1 cellular context compared by ENCODE assay signal in genomic region chr2:61950571-61951315, GRCh38.
TF ChIP-seq lines count a peak whose summit lies in the region.

No MANE protein-coding gene starts in this region.

TF ChIP-seq in HepG2, 621 proteins besides CTCF, POLR2A, EP300 and RAD21 (continues in another document):
- TF ChIP-seq RCOR2 (CRISPR knock-in tag; IDR thresholded peaks at IDR 0.05) (0 out of 2 replicates have a peak, but pooled peaks have one; percentile 13), HOXA3 (CRISPR knock-in tag; IDR thresholded peaks at IDR 0.05) (peak; percentile 39; the same call in 1 of the 2 replicates), SOX13 (IDR thresholded peaks at IDR 0.05) (no peak), SOX13 (CRISPR knock-in tag; conservative IDR thresholded peaks at IDR 0.05 in 1 of 2, IDR thresholded peaks at IDR 0.05 in 1 of 2) (peak in 1 of 2 experiments; percentile 83; a peak in 2 of 4 replicates), KDM3A (CRISPR knock-in tag; IDR thresholded peaks at IDR 0.05; ENCODE audit: low read depth) (no peak), SIX4 (CRISPR knock-in tag; IDR thresholded peaks at IDR 0.05) (0 out of 2 replicates have a peak, but pooled peaks have one; percentile 15), TFDP1 (CRISPR knock-in tag; IDR thresholded peaks at IDR 0.05; ENCODE audit: borderline replicate concordance) (no peak), TOPORS (CRISPR knock-in tag; IDR thresholded peaks at IDR 0.05) (no peak), NCOA2 (CRISPR knock-in tag; IDR thresholded peaks at IDR 0.05) (0 out of 2 replicates have a peak, but pooled peaks have one; percentile 17), MIXL1 (CRISPR knock-in tag; IDR thresholded peaks at IDR 0.05) (no peak), REPIN1 (CRISPR knock-in tag; IDR thresholded peaks at IDR 0.05; ENCODE audit: borderline replicate concordance, low read depth) (peak; percentile 65; the same call in 1 of the 2 replicates), SP5 (CRISPR knock-in tag; IDR thresholded peaks at IDR 0.05; ENCODE audit: borderline replicate concordance, low read depth) (no peak), FOXC1 (CRISPR knock-in tag; IDR thresholded peaks at IDR 0.05; ENCODE audit: borderline replicate concordance) (no peak), SOX6 (IDR thresholded peaks at IDR 0.05) (no peak), SOX6 (CRISPR knock-in tag; IDR thresholded peaks at IDR 0.05) (peak; percentile 80), ZNF644 (CRISPR knock-in tag; IDR thresholded peaks at IDR 0.05; ENCODE audit: low read depth) (peak; percentile 7; the same call in 1 of the 2 replicates), CREBL2 (CRISPR knock-in tag; IDR thresholded peaks at IDR 0.05; ENCODE audit: borderline replicate concordance) (no peak), CHD4 (IDR thresholded peaks at IDR 0.05; ENCODE audit: borderline replicate concordance, low read length) (peak; percentile 49; the same call in 1 of the 2 replicates), U2AF1 (optimal IDR thresholded peaks at IDR 0.05; ENCODE audit: low read depth, low read length) (no peak), ZMYM4 (CRISPR knock-in tag; IDR thresholded peaks at IDR 0.05) (peak; percentile 44; the same call in 1 of the 2 replicates), ZNF780A (CRISPR knock-in tag; IDR thresholded peaks at IDR 0.05) (no peak), SNAPC5 (CRISPR knock-in tag; IDR thresholded peaks at IDR 0.05; ENCODE audit: borderline replicate concordance) (0 out of 2 replicates have a peak, but pooled peaks have one; percentile 23), GATAD2A (CRISPR knock-in tag; IDR thresholded peaks at IDR 0.05) (peak; percentile 84), NR2F6 (IDR thresholded peaks at IDR 0.05) (no peak), NR2F6 (CRISPR knock-in tag; IDR thresholded peaks at IDR 0.05) (peak; percentile 46; the same call in 1 of the 2 replicates), SIX1 (CRISPR knock-in tag; IDR thresholded peaks at IDR 0.05; ENCODE audit: borderline replicate concordance) (peak; percentile 55; the same call in 1 of the 2 replicates), TBX2 (CRISPR knock-in tag; IDR thresholded peaks at IDR 0.05; ENCODE audit: borderline replicate concordance) (peak; percentile 57; the same call in 1 of the 2 replicates), GMEB2 (CRISPR knock-in tag; IDR thresholded peaks at IDR 0.05; ENCODE audit: low read depth) (no peak), KIAA2018 (CRISPR knock-in tag; IDR thresholded peaks at IDR 0.05; ENCODE audit: borderline replicate concordance) (no peak), SOX5 (CRISPR knock-in tag; IDR thresholded peaks at IDR 0.05; ENCODE audit: borderline replicate concordance) (peak; percentile 63; the same call in 1 of the 2 replicates), FOXA3 (CRISPR knock-in tag; IDR thresholded peaks at IDR 0.05) (0 out of 2 replicates have a peak, but pooled peaks have one; percentile 27), POGZ (CRISPR knock-in tag; IDR thresholded peaks at IDR 0.05) (peak; percentile 41; the same call in 1 of the 2 replicates), TOE1 (CRISPR knock-in tag; IDR thresholded peaks at IDR 0.05) (no peak), ZBTB33 (CRISPR knock-in tag; IDR thresholded peaks at IDR 0.05) (peak; percentile 49; the same call in 1 of the 2 replicates), HNRNPL (IDR thresholded peaks at IDR 0.05; ENCODE audit: low read depth, low read length) (no peak), HNF1A (IDR thresholded peaks at IDR 0.05; ENCODE audit: low read depth) (no peak), HNF1A (CRISPR knock-in tag; IDR thresholded peaks at IDR 0.05; ENCODE audit: borderline replicate concordance) (peak; percentile 45; the same call in 1 of the 2 replicates), HMG20B (CRISPR knock-in tag; conservative IDR thresholded peaks at IDR 0.05) (0 out of 2 replicates have a peak, but pooled peaks have one; percentile 4), ARID5B (CRISPR knock-in tag; IDR thresholded peaks at IDR 0.05) (peak; percentile 72), ZMYM3 (CRISPR knock-in tag; IDR thresholded peaks at IDR 0.05) (no peak)
